ENCODE assay signal across 1 cellular context in the genomic region with DNA sequence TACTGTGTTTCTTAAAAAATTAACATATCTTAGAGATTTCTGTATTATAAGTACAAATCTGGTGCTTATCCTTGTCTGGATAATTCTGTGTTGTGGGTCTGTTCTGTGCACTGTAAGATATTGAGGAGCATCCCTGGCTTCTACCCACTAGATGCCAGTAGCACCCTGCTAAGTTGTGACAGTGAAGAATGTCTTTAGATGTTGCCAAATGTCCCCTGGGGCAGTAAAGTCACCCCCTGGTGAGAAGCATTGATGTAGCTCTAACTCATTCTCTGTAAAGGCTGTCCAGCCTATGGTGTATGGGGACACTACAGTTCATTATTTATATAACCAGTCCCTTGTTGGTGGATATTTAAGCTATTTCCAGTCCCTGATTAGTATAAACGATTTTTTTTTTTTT.
TF ChIP-seq lines count a peak whose summit lies in the region.

No MANE protein-coding gene starts in this region.

TF ChIP-seq in GM12878, 131 proteins besides CTCF, POLR2A, EP300 and RAD21 (continued from another document):
- TF ChIP-seq EZH2 (IDR thresholded peaks at IDR 0.05; ENCODE audit: borderline replicate concordance, control insufficient read depth, low read depth, low read length), result no peak
- no peak for TF ChIP-seq SREBF1 (IDR thresholded peaks at IDR 0.05; ENCODE audit: low read length)
- no peak for TF ChIP-seq RFX5 (IDR thresholded peaks at IDR 0.05; ENCODE audit: low read depth, low read length)
- no peak for TF ChIP-seq ZNF687 (IDR thresholded peaks at IDR 0.05)
- no peak for TF ChIP-seq ZZZ3 (IDR thresholded peaks at IDR 0.05; ENCODE audit: control insufficient read depth, insufficient read length, low read depth)
- TF ChIP-seq KLF5 (IDR thresholded peaks at IDR 0.05; ENCODE audit: partially characterized antibody), result no peak
- no peak for TF ChIP-seq REST (IDR thresholded peaks at IDR 0.05; ENCODE audit: low read depth, low read length)
- TF ChIP-seq, protein P1, sequence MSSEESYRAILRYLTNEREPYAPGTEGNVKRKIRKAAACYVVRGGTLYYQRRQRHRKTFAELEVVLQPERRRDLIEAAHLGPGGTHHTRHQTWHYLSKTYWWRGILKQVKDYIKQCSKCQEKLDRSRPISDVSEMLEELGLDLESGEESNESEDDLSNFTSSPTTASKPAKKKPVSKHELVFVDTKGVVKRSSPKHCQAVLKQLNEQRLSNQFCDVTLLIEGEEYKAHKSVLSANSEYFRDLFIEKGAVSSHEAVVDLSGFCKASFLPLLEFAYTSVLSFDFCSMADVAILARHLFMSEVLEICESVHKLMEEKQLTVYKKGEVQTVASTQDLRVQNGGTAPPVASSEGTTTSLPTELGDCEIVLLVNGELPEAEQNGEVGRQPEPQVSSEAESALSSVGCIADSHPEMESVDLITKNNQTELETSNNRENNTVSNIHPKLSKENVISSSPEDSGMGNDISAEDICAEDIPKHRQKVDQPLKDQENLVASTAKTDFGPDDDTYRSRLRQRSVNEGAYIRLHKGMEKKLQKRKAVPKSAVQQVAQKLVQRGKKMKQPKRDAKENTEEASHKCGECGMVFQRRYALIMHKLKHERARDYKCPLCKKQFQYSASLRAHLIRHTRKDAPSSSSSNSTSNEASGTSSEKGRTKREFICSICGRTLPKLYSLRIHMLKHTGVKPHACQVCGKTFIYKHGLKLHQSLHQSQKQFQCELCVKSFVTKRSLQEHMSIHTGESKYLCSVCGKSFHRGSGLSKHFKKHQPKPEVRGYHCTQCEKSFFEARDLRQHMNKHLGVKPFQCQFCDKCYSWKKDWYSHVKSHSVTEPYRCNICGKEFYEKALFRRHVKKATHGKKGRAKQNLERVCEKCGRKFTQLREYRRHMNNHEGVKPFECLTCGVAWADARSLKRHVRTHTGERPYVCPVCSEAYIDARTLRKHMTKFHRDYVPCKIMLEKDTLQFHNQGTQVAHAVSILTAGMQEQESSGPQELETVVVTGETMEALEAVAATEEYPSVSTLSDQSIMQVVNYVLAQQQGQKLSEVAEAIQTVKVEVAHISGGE (CRISPR knock-in tag; IDR thresholded peaks at IDR 0.05), result no peak
- TF ChIP-seq, protein P2, sequence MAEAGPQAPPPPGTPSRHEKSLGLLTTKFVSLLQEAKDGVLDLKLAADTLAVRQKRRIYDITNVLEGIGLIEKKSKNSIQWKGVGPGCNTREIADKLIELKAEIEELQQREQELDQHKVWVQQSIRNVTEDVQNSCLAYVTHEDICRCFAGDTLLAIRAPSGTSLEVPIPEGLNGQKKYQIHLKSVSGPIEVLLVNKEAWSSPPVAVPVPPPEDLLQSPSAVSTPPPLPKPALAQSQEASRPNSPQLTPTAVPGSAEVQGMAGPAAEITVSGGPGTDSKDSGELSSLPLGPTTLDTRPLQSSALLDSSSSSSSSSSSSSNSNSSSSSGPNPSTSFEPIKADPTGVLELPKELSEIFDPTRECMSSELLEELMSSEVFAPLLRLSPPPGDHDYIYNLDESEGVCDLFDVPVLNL (IDR thresholded peaks at IDR 0.05; ENCODE audit: low read depth, low read length), result no peak
- no peak for TF ChIP-seq EGR1 (IDR thresholded peaks at IDR 0.05; ENCODE audit: borderline replicate concordance in 1 of 2, low read depth in 2 of 2, low read length in 2 of 2)
- no peak for TF ChIP-seq TCF12 (IDR thresholded peaks at IDR 0.05; ENCODE audit: low read depth, low read length)
TF ChIP-seq in GM12878: peak in this region for 0.
